7 cellular contexts compared by ENCODE assay signal in genomic region chr14:23977216-23977615, GRCh38. TPM values are rescaled to one million over a fixed set of nuclear protein-coding genes. Genes with fewer than 3 reads are reported as not detected.
DNase-seq lines count a peak whose midpoint lies in the region; ATAC-seq, FAIRE-seq and TF ChIP-seq lines count a peak whose summit lies in the region.
"Not testable (repeated sequence)": the region's sequence is repeated elsewhere in the genome, so short reads cannot be mapped to it uniquely, and the experiment has no call there.

No MANE protein-coding gene starts in this region.

- H3K79me2 ChIP-seq in DND-41 (ENCODE audit: insufficient read depth, low read length); HepG2 (ENCODE audit: insufficient read depth, low read length): not testable (repeated sequence)

- BruUV-seq in Panc1 (replicated peaks; lab: Mats Ljungman, UMichigan); HepG2 (replicated peaks; lab: Mats Ljungman, UMichigan): not testable (repeated sequence)

- CTCF ChIA-PET in Panc1 (lab: Charles Lee) = not testable (repeated sequence)
- CTCF ChIA-PET in HepG2 (lab: Yijun Ruan, JAX; ENCODE audit: low intra/inter-chr PET ratio, low total read pairs) = interaction anchor here (1.9 kb wide), 1 partner anchor 37 kb away, joined by 5 read pairs; no protein-coding TSS in a partner anchor

- H3K36me3 Mint-ChIP-seq in HFFc6 (ENCODE audit: low read depth); activated T-cell treated with anti-CD3 and anti-CD28 coated beads, Interleukin-2, amount 50 U/mL, for 4 hours (ENCODE audit: insufficient read depth): not testable (repeated sequence)

- H3K4me1 Mint-ChIP-seq in HFFc6 (ENCODE audit: low read depth); activated T-cell treated with anti-CD3 and anti-CD28 coated beads, Interleukin-2, amount 50 U/mL, for 4 hours (ENCODE audit: low read depth): not testable (repeated sequence)

- 92% methylated on average over 3 of the region's 3 CpGs for WGBS in HepG2 (ENCODE audit: low lambda C conversion rate)
- WGBS in pancreas, 2 donors = 59 to 65% methylated on average over 3 of the region's 3 CpGs

- not testable (repeated sequence) for H2AFZ ChIP-seq in DND-41 (ENCODE audit: low read depth, low read length); HepG2 (ENCODE audit: low read length)

- TF ChIP-seq RAD21 in HepG2 (CRISPR knock-in tag; IDR thresholded peaks at IDR 0.05) = not testable (repeated sequence)

- TF ChIP-seq POLR2A in HepG2 (IDR thresholded peaks at IDR 0.05; ENCODE audit: insufficient read depth in 1 of 2, low read depth in 2 of 2, low read length in 2 of 2) = not testable (repeated sequence)

- in situ Hi-C loops in Panc1 (cut with HindIII; ENCODE audit: low pct_unique_long_range_greater_than_20kb, low sequenced_read_pairs); HepG2 (cut with HindIII; ENCODE audit: extremely low pct_ligation_motif_present, low pct_unique_long_range_greater_than_20kb): not testable (repeated sequence)

- not testable (repeated sequence) for H3K36me3 ChIP-seq in DND-41 (ENCODE audit: insufficient read depth, low read length); Panc1 (ENCODE audit: control insufficient read depth, insufficient read depth, low read length); HepG2 (replicated peaks in 1 of 2; ENCODE audit: control insufficient read depth in 1 of 2, insufficient read depth in 2 of 2, low read length in 2 of 2); pancreas

- TF ChIP-seq CTCF in DND-41 (IDR thresholded peaks at IDR 0.05; ENCODE audit: borderline replicate concordance, extremely low read depth, low read length, poor library complexity, severe bottlenecking) (peak; percentile 31), HFFc6 (IDR thresholded peaks at IDR 0.05) (peak; percentile 66), Panc1 (IDR thresholded peaks at IDR 0.05) (peak; percentile 31; the same call in 1 of the 2 replicates), epithelial cell of proximal tubule (conservative IDR thresholded peaks at IDR 0.05; ENCODE audit: low read depth, low read length) (peak; percentile 35), pancreas (IDR thresholded peaks at IDR 0.05) (peak; percentile 5 to 28 (median 18))
- TF ChIP-seq CTCF in HepG2 (CRISPR knock-in tag; IDR thresholded peaks at IDR 0.05) = not testable (repeated sequence)

- H3K4me3 Mint-ChIP-seq in HFFc6; activated T-cell treated with anti-CD3 and anti-CD28 coated beads, Interleukin-2, amount 50 U/mL, for 4 hours: not testable (repeated sequence)

- TF ChIP-seq EP300 in HepG2 (IDR thresholded peaks at IDR 0.05; ENCODE audit: low read depth in 2 of 2, low read length in 2 of 2); HepG2 (CRISPR knock-in tag; IDR thresholded peaks at IDR 0.05; ENCODE audit: borderline replicate concordance): not testable (repeated sequence)

- not testable (repeated sequence) for H3K4me3 ChIP-seq in DND-41 (ENCODE audit: low read depth in 1 of 2, low read length in 2 of 2); Panc1 (ENCODE audit: low read depth in 2 of 2, low read length in 2 of 2); epithelial cell of proximal tubule (ENCODE audit: low read depth, low read length); HepG2 (replicated peaks in 1 of 3; ENCODE audit: insufficient read depth in 1 of 3, low read depth in 2 of 3, low read length in 3 of 3); pancreas

- not testable (repeated sequence) for H3K4me1 ChIP-seq in DND-41 (ENCODE audit: insufficient read depth, low read length); Panc1 (ENCODE audit: control insufficient read depth, insufficient read depth, low read length); pancreas
- peaks cover 42% of the 10 kb centered on the region for H3K4me1 ChIP-seq in HepG2 (ENCODE audit: insufficient read depth, low read length)

- H3K27me3 Mint-ChIP-seq in HFFc6 (ENCODE audit: insufficient read depth) = peaks cover 12% of the 10 kb centered on the region
- H3K27me3 Mint-ChIP-seq in activated T-cell treated with anti-CD3 and anti-CD28 coated beads, Interleukin-2, amount 50 U/mL, for 4 hours (ENCODE audit: low read depth) = not testable (repeated sequence)

- not testable (repeated sequence) for H3K9ac ChIP-seq in DND-41 (ENCODE audit: low read depth, low read length); HepG2 (ENCODE audit: insufficient read depth, low read depth, low read length)

- not testable (repeated sequence) for H4K20me1 ChIP-seq in DND-41 (ENCODE audit: insufficient read depth, low read length); HepG2 (ENCODE audit: insufficient read depth, low read length)

- peak; percentile 28 for FAIRE-seq in HepG2 (lab: Jason Lieb, UNC)
- FAIRE-seq in pancreas (lab: Jason Lieb, UNC) = not testable (repeated sequence)

- not testable (repeated sequence) for H3K27me3 ChIP-seq in DND-41 (ENCODE audit: insufficient read depth, low read length, poor library complexity); Panc1 (ENCODE audit: control insufficient read depth, insufficient read depth, low read length); HepG2 (ENCODE audit: control insufficient read depth in 1 of 2, insufficient read depth in 2 of 2, low read length in 2 of 2); pancreas

- H3K9me3 ChIP-seq in DND-41 (ENCODE audit: insufficient read depth, low read length, severe bottlenecking); Panc1 (ENCODE audit: control insufficient read depth, insufficient read depth, low read depth, low read length); HepG2 (ENCODE audit: low read length); pancreas: not testable (repeated sequence)

- not testable (repeated sequence) for DNase-seq in DND-41; Panc1 (ENCODE audit: low read depth, low spot score); activated T-cell treated with anti-CD3 and anti-CD28 coated beads, Interleukin-2, amount 50 U/mL, for 4 hours; epithelial cell of proximal tubule (ENCODE audit: low read depth); HepG2 (ENCODE audit: low spot score)
- DNase-seq in HFFc6 (peak; percentile 21), pancreas (peak in 1 of 6 donors; percentile 26)

- H3K27ac ChIP-seq in DND-41 (ENCODE audit: low read length); Panc1 (ENCODE audit: low read length); HepG2 (ENCODE audit: extremely low read length, insufficient read depth, low read length); pancreas: not testable (repeated sequence)

- not testable (repeated sequence) for H3K27ac Mint-ChIP-seq in HFFc6

- H3K4me2 ChIP-seq in DND-41 (ENCODE audit: insufficient read depth, low read length); HepG2 (ENCODE audit: low read depth, low read length): not testable (repeated sequence)

- ATAC-seq in DND-41 (ENCODE audit: insufficient read depth, low read depth) (peak; percentile 86), Panc1 (peak; percentile 71; the same call in 1 of the 2 replicates), HepG2 (peak; percentile 97), pancreas (peak in 3 of 4 donors; percentile 88 to 93 (median 92))
- peak; percentile 58 to 63 for ATAC-seq in activated T-cell treated with anti-CD3 and anti-CD28 coated beads, Interleukin-2, amount 50 U/mL, for 4 hours

- POLR2A ChIA-PET in Panc1 (lab: Charles Lee); HepG2 (lab: Yijun Ruan, JAX): not testable (repeated sequence)

- H3K9me3 Mint-ChIP-seq in HFFc6; activated T-cell treated with anti-CD3 and anti-CD28 coated beads, Interleukin-2, amount 50 U/mL, for 4 hours: not testable (repeated sequence)

- intact Hi-C loops in Panc1 (cut with micrococcal nuclease; ENCODE audit: unreplicated experiment); HepG2 (cut with micrococcal nuclease; ENCODE audit: unreplicated experiment); pancreas (cut with DNase I): not testable (repeated sequence)

RNA-seq across cellular contexts. Expression of gene DHRS4L2, which starts 11.5 kb away (rescaled TPM):
- 10 to 100 TPM; 18.8 to 25.4 (median 23.5) TPM for total RNA-seq in HFFc6 (2021; fragmentation: NEBNext Ultra II Directional; extraction: Animal tissue kit (Norgen Biotek cat#: 25700))
- 8.0 TPM for total RNA-seq in Panc1 (2021; ENCODE audit: unreplicated experiment)
- 5.2 TPM for polyA plus RNA-seq in Panc1 (2012; ENCODE audit: insufficient read length)
- 10 to 100 TPM; 10.8 to 15.9 (median 12.5) TPM for total RNA-seq in activated T-cell treated with anti-CD3 and anti-CD28 coated beads, Interleukin-2, amount 50 U/mL, for 4 hours
- 13.6 and 14.8 TPM in 2 replicates for total RNA-seq in epithelial cell of proximal tubule
- total RNA-seq in HepG2 (2016; rRNA removed; fragmentation: Illumina TruSeq; extraction: Trizol) = 38.2 and 40.0 TPM in 2 replicates
- total RNA-seq in HepG2 (2016; cell fraction: cytosol; rRNA removed; fragmentation: Illumina TruSeq; extraction: Trizol; ENCODE audit: low read depth) = 10.7 and 12.6 TPM in 2 replicates
- 37.5 and 39.4 TPM in 2 replicates for total RNA-seq in HepG2 (2016; cell fraction: insoluble cytoplasmic fraction; rRNA removed; fragmentation: Illumina TruSeq; extraction: Trizol)
- 19.6 and 20.4 TPM in 2 replicates for total RNA-seq in HepG2 (2016; cell fraction: membrane; rRNA removed; fragmentation: Illumina TruSeq; extraction: Trizol)
- total RNA-seq in HepG2 (2016; cell fraction: nucleus; rRNA removed; fragmentation: Illumina TruSeq; extraction: Trizol) = 18.4 and 18.8 TPM in 2 replicates
- 24.7 and 24.8 TPM in 2 replicates for polyA plus RNA-seq in HepG2 (2011; rRNA removed)
- 15.5 and 22.3 TPM in 2 replicates for polyA plus RNA-seq in HepG2 (2011; cell fraction: cytosol; rRNA removed)
- polyA plus RNA-seq in HepG2 (2011; cell fraction: nucleus; rRNA removed) = 19.3 and 24.1 TPM in 2 replicates
- polyA plus RNA-seq in HepG2 (2012) = 25.5 and 32.5 TPM in 2 replicates
- polyA plus RNA-seq in HepG2 (2016; cell fraction: cytosol; fragmentation: Illumina TruSeq; extraction: Trizol; ENCODE audit: low read depth) = 12.3 and 12.4 TPM in 2 replicates
- polyA plus RNA-seq in HepG2 (2016; cell fraction: insoluble cytoplasmic fraction; fragmentation: Illumina TruSeq; extraction: Trizol; ENCODE audit: low read depth) = 50.1 and 54.3 TPM in 2 replicates
- 19.3 and 20.8 TPM in 2 replicates for polyA plus RNA-seq in HepG2 (2016; cell fraction: membrane; fragmentation: Illumina TruSeq; extraction: Trizol; ENCODE audit: low read depth)
- 39.6 and 44.6 TPM in 2 replicates for polyA plus RNA-seq in HepG2 (2016; cell fraction: nucleus; fragmentation: Illumina TruSeq; extraction: Trizol; ENCODE audit: insufficient read depth, low read depth)
- 7.3 and 27.3 TPM in 2 replicates for polyA minus RNA-seq in HepG2 (2011; rRNA and poly(A)+ RNA removed; ENCODE audit: low replicate concordance)
- 10.4 and 11.1 TPM in 2 replicates for polyA minus RNA-seq in HepG2 (2011; cell fraction: cytosol; rRNA and poly(A)+ RNA removed)
- polyA minus RNA-seq in HepG2 (2011; cell fraction: nucleus; rRNA and poly(A)+ RNA removed) = 10.9 and 11.7 TPM in 2 replicates
- total RNA-seq in pancreas = 10 to 100 TPM; 10.3 to 16.2 (median 11.5) TPM
- polyA plus RNA-seq in pancreas = 10 to 100 TPM; 20.2 to 35.0 TPM

RNA-seq across cellular contexts. Expression of gene DHRS4, which starts 23.6 kb away (rescaled TPM):
- 10 to 100 TPM; 19.8 to 30.7 (median 24.9) TPM for total RNA-seq in HFFc6 (2021; fragmentation: NEBNext Ultra II Directional; extraction: Animal tissue kit (Norgen Biotek cat#: 25700))
- total RNA-seq in Panc1 (2021; ENCODE audit: unreplicated experiment) (13.5 TPM), epithelial cell of proximal tubule (33.1 and 43.7 TPM in 2 replicates), HepG2 (2016; rRNA removed; fragmentation: Illumina TruSeq; extraction: Trizol) (45.1 and 49.4 TPM in 2 replicates), pancreas (10 to 100 TPM; 10.8 to 24.8 (median 12.7) TPM)
- polyA plus RNA-seq in Panc1 (2012; ENCODE audit: insufficient read length) = 26.6 TPM
- total RNA-seq in activated T-cell treated with anti-CD3 and anti-CD28 coated beads, Interleukin-2, amount 50 U/mL, for 4 hours = 10 to 100 TPM; 12.6 to 23.0 (median 19.4) TPM
- 15.8 and 17.4 TPM in 2 replicates for total RNA-seq in HepG2 (2016; cell fraction: cytosol; rRNA removed; fragmentation: Illumina TruSeq; extraction: Trizol; ENCODE audit: low read depth)
- total RNA-seq in HepG2 (2016; cell fraction: insoluble cytoplasmic fraction; rRNA removed; fragmentation: Illumina TruSeq; extraction: Trizol) = 42.9 and 43.7 TPM in 2 replicates
- 15.2 and 18.0 TPM in 2 replicates for total RNA-seq in HepG2 (2016; cell fraction: membrane; rRNA removed; fragmentation: Illumina TruSeq; extraction: Trizol)
- 19.7 and 22.2 TPM in 2 replicates for total RNA-seq in HepG2 (2016; cell fraction: nucleus; rRNA removed; fragmentation: Illumina TruSeq; extraction: Trizol)
- polyA plus RNA-seq in HepG2 (2011; rRNA removed) (23.9 and 25.0 TPM in 2 replicates), pancreas (10 to 100 TPM; 26.4 to 27.7 TPM)
- polyA plus RNA-seq in HepG2 (2011; cell fraction: cytosol; rRNA removed) = 35.5 and 38.0 TPM in 2 replicates
- 29.3 and 34.3 TPM in 2 replicates for polyA plus RNA-seq in HepG2 (2011; cell fraction: nucleus; rRNA removed)
- polyA plus RNA-seq in HepG2 (2012) = 33.9 and 38.4 TPM in 2 replicates
- polyA plus RNA-seq in HepG2 (2016; cell fraction: cytosol; fragmentation: Illumina TruSeq; extraction: Trizol; ENCODE audit: low read depth) = 13.9 and 14.7 TPM in 2 replicates
- 59.7 and 60.2 TPM in 2 replicates for polyA plus RNA-seq in HepG2 (2016; cell fraction: insoluble cytoplasmic fraction; fragmentation: Illumina TruSeq; extraction: Trizol; ENCODE audit: low read depth)
- 15.8 and 16.6 TPM in 2 replicates for polyA plus RNA-seq in HepG2 (2016; cell fraction: membrane; fragmentation: Illumina TruSeq; extraction: Trizol; ENCODE audit: low read depth)
- 35.6 and 46.5 TPM in 2 replicates for polyA plus RNA-seq in HepG2 (2016; cell fraction: nucleus; fragmentation: Illumina TruSeq; extraction: Trizol; ENCODE audit: insufficient read depth, low read depth)
- polyA minus RNA-seq in HepG2 (2011; rRNA and poly(A)+ RNA removed; ENCODE audit: low replicate concordance) = 19.9 and 41.3 TPM in 2 replicates
- polyA minus RNA-seq in HepG2 (2011; cell fraction: cytosol; rRNA and poly(A)+ RNA removed) = 10.0 and 12.1 TPM in 2 replicates
- 9.8 and 13.7 TPM in 2 replicates for polyA minus RNA-seq in HepG2 (2011; cell fraction: nucleus; rRNA and poly(A)+ RNA removed)
